ENCODE assay signal across 13 cellular contexts in the genomic region with DNA sequence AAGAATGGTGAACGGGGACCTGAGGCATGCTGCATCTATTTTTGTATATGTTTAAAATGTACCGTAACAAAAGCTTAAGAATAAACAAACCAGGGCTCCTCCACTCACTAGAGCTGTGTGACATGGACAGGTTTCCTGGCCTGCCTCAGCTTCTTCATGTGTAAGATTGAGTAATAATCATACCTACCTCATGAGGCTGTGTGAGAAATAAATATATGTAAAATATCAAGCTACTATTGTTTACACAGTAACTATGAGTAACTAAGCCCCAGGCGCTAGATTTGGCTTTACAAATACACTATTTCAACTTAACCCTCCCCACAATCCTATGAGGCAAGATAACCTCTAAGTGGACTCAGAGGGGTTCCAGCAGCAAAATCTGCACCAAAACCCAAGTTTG.
DNase-seq lines count a peak whose midpoint lies in the region; TF ChIP-seq lines count a peak whose summit lies in the region.
"Had no signal": no experiment of that assay in that cellular context is flagged by ENCODE, and none has a peak within 500 bp of the region (broad histone marks: within the 10 kb centered on the region; RNA-seq: fewer than 3 reads in every experiment).

No MANE protein-coding gene starts in this region.

- H3K4me3 ChIP-seq in mammary epithelial cell (replicated peaks in 1 of 3; ENCODE audit: insufficient read depth in 1 of 3, low read depth in 2 of 3, low read length in 3 of 3) (no peak overlapping the region), mesenchymal stem cell (ENCODE audit: insufficient read depth in 1 of 2, low read depth in 1 of 2, low read length in 2 of 2) (no peak overlapping the region)
- H3K4me3 ChIP-seq: BLaER1 treated with 17β-estradiol and CSF1 and Interleukin-3, amounts not matched to agents 10 nM and 100 nM; gastroesophageal sphincter; upper lobe of right lung had no signal

- H3K27me3 ChIP-seq in mammary epithelial cell (ENCODE audit: insufficient read depth, low read length) (no peaks in the 10 kb centered on the region), mesenchymal stem cell (ENCODE audit: control insufficient read depth in 1 of 2, insufficient read depth in 1 of 2, low read length in 2 of 2) (no peaks in the 10 kb centered on the region)
- H3K27me3 ChIP-seq: BLaER1 treated with 17β-estradiol and CSF1 and Interleukin-3, amounts not matched to agents 10 nM and 100 nM; gastroesophageal sphincter; upper lobe of right lung had no signal

- H2BK15ac ChIP-seq in mesenchymal stem cell (ENCODE audit: low read depth, poor library complexity, severe bottlenecking), result no peak overlapping the region

- H3K4me1 ChIP-seq in mammary epithelial cell (ENCODE audit: insufficient read depth, low read length) (no peaks in the 10 kb centered on the region), mesenchymal stem cell (ENCODE audit: control insufficient read depth, insufficient read depth, low read depth, low read length) (peaks cover 6% of the 10 kb centered on the region)
- H3K4me1 ChIP-seq: BLaER1 treated with 17β-estradiol and CSF1 and Interleukin-3, amounts not matched to agents 10 nM and 100 nM; gastroesophageal sphincter; upper lobe of right lung had no signal

- H3K79me1 ChIP-seq in mesenchymal stem cell (replicated peaks; ENCODE audit: low read length, poor library complexity, severe bottlenecking), result peaks cover 5% of the 10 kb centered on the region

- dilution Hi-C loops in mammary epithelial cell (cut with HindIII; ENCODE audit: low sequenced_read_pairs), result no loop called here

- no peak overlapping the region for H3K4ac ChIP-seq in mesenchymal stem cell (ENCODE audit: low read depth in 1 of 2, low read length in 2 of 2)

- CTCF ChIA-PET in mammary epithelial cell (lab: Charles Lee; ENCODE audit: low non-redundant PET), result no interaction called here

- H3K4me2 ChIP-seq in mammary epithelial cell (ENCODE audit: insufficient read depth, low read depth, low read length) (no peak overlapping the region), mesenchymal stem cell (ENCODE audit: low read length, poor library complexity, severe bottlenecking) (no peak overlapping the region)
- H3K4me2 ChIP-seq: BLaER1 treated with 17β-estradiol and CSF1 and Interleukin-3, amounts not matched to agents 10 nM and 100 nM had no signal

- H2BK12ac ChIP-seq in mesenchymal stem cell (ENCODE audit: low read length in 2 of 2), result no peak overlapping the region

- no peak overlapping the region for H3K14ac ChIP-seq in mesenchymal stem cell (ENCODE audit: low read length in 2 of 2)

- H3K18ac ChIP-seq in mesenchymal stem cell (ENCODE audit: low read depth in 1 of 2, low read length in 2 of 2), result no peak overlapping the region

- TF ChIP-seq CTCF in mammary epithelial cell (conservative IDR thresholded peaks at IDR 0.05 in 1 of 2, IDR thresholded peaks at IDR 0.05 in 1 of 2; ENCODE audit: extremely low read depth in 1 of 2, insufficient read depth in 1 of 2, low read depth in 1 of 2, low read length in 2 of 2), result no peak

- H2BK120ac ChIP-seq in mesenchymal stem cell (ENCODE audit: low read depth, low read length), result no peak overlapping the region

- WGBS in mammary epithelial cell (ENCODE audit: low coverage, missing lambda C conversion rate), result 75% methylated on average over 3 of the region's 3 CpGs
- 27% methylated on average over 1 of the region's 3 CpGs for WGBS in mesenchymal stem cell

- DNase-seq in EH (ENCODE audit: low read depth) (peak; percentile 75), NCI-H460 (ENCODE audit: extremely low read depth, low read depth) (peak; percentile 11), mammary epithelial cell (peak; percentile 71), mesenchymal stem cell (peak; percentile 68), GF-D8 (lab: John Stamatoyannopoulos, UW) (no peak), 8988T (no peak), AG08395 (ENCODE audit: low spot score) (no peak), ecto neural progenitor cell (ENCODE audit: low spot score) (no peak)
- DNase-seq: left cardiac atrium, NCI-H1694, upper lobe of right lung had no signal

- no peak overlapping the region for H3K9ac ChIP-seq in mammary epithelial cell (ENCODE audit: insufficient read depth, low read length)
- H3K9ac ChIP-seq in mesenchymal stem cell (ENCODE audit: low read length), result no peak overlapping the region
- H3K9ac ChIP-seq: BLaER1 treated with 17β-estradiol and CSF1 and Interleukin-3, amounts not matched to agents 10 nM and 100 nM had no signal

- no peak overlapping the region for H3K23ac ChIP-seq in mesenchymal stem cell (ENCODE audit: low read length in 2 of 2)

- H3K36me3 ChIP-seq in mammary epithelial cell (ENCODE audit: insufficient read depth, low read length) (no peaks in the 10 kb centered on the region), mesenchymal stem cell (ENCODE audit: control insufficient read depth in 1 of 2, insufficient read depth in 2 of 2, low read depth in 1 of 2, low read length in 2 of 2) (peaks cover 0 to 12% of the 10 kb centered on the region in 2 experiments)
- H3K36me3 ChIP-seq: upper lobe of right lung had no signal

- no peak overlapping the region for H2BK5ac ChIP-seq in mesenchymal stem cell (ENCODE audit: low read depth, low read length, poor library complexity, severe bottlenecking)

- H2AFZ ChIP-seq in mammary epithelial cell (ENCODE audit: low read depth, low read length), result no peak overlapping the region
- H2AFZ ChIP-seq in mesenchymal stem cell (ENCODE audit: low read depth, low read length), result no peak overlapping the region

- H3K27ac ChIP-seq in mammary epithelial cell (ENCODE audit: insufficient read depth, low read depth, low read length) (no peak overlapping the region), mesenchymal stem cell (ENCODE audit: low read length, poor library complexity, severe bottlenecking) (no peak overlapping the region)
- H3K27ac ChIP-seq: BLaER1 treated with 17β-estradiol and CSF1 and Interleukin-3, amounts not matched to agents 10 nM and 100 nM; gastroesophageal sphincter; upper lobe of right lung had no signal

- no peak overlapping the region for H2AK5ac ChIP-seq in mesenchymal stem cell (ENCODE audit: low read length, severe bottlenecking)

- H4K20me1 ChIP-seq in mammary epithelial cell (ENCODE audit: insufficient read depth, low read length), result no peaks in the 10 kb centered on the region

- no peaks in the 10 kb centered on the region for H3K9me3 ChIP-seq in mammary epithelial cell (replicated peaks; ENCODE audit: insufficient read depth, low read length)
- H3K9me3 ChIP-seq in mesenchymal stem cell (ENCODE audit: control insufficient read depth, low read length), result no peaks in the 10 kb centered on the region
- H3K9me3 ChIP-seq: BLaER1 treated with 17β-estradiol and CSF1 and Interleukin-3, amounts not matched to agents 10 nM and 100 nM; gastroesophageal sphincter; upper lobe of right lung had no signal

- no TSS peak for BruUV-seq in mammary epithelial cell (replicated peaks; lab: Mats Ljungman, UMichigan)

- intact Hi-C loops in mammary epithelial cell (cut with micrococcal nuclease), result no loop called here

- H3K79me2 ChIP-seq in mammary epithelial cell (ENCODE audit: insufficient read depth, low read length), result no peaks in the 10 kb centered on the region

- H4K8ac ChIP-seq in mesenchymal stem cell (ENCODE audit: low read length), result no peak overlapping the region

- in situ Hi-C loops in mammary epithelial cell (cut with MboI; ENCODE audit: low sequenced_read_pairs in 2 of 2), result no loop called here

- no peak overlapping the region for H4K91ac ChIP-seq in mesenchymal stem cell (ENCODE audit: low read length)

Comparison
In these comparisons a context has a peak if more than half of its experiments do, and no peak if none do; other contexts are left out.
1. DNase-seq: peak in EH (single experiment), NCI-H460 (single experiment), mammary epithelial cell (single experiment) and mesenchymal stem cell (single experiment); none in GF-D8 (single experiment), 8988T (single experiment), AG08395 (single experiment) and ecto neural progenitor cell (single experiment).